Comparison of ENCODE assay signal across 32 cellular contexts in genomic region chr1:88514544-88514943, GRCh38.
"Had no signal": no experiment of that assay in that cellular context is flagged by ENCODE, and none has a peak within 500 bp of the region (broad histone marks: within the 10 kb centered on the region; RNA-seq: fewer than 3 reads in every experiment).

No MANE protein-coding gene starts in this region.

- H3K27me3 ChIP-seq: adrenal gland, ascending aorta, body of pancreas, brain microvascular endothelial cell, breast epithelium, cardiac muscle cell had no signal

- H3K9me3 ChIP-seq: adrenal gland, ascending aorta, body of pancreas, breast epithelium had no signal

- ATAC-seq: activated naive CD4-positive, alpha-beta T cell treated with anti-CD3 and anti-CD28 coated beads, Interleukin-2, amount 50 U/mL, for 72 hours; activated naive CD8-positive, alpha-beta T cell treated with anti-CD3 and anti-CD28 coated beads, Interleukin-2, amount 50 U/mL, for 24 hours; activated T-cell treated with anti-CD3 and anti-CD28 coated beads, Interleukin-2, amount 50 U/mL, for 4 hours; activated T-cell treated with anti-CD3 and anti-CD28 coated beads, Interleukin-2, amount 50 U/mL, for 72 hours; activated T-helper 17 cell treated with anti-CD3 and anti-CD28 coated beads, Interleukin-2, amount 50 U/mL, for 72 hours; body of pancreas had no signal

- DNase-seq: activated effector memory CD4-positive, alpha-beta T cell treated with anti-CD3 and anti-CD28 coated beads, Interleukin-2, amount 50 U/mL, for 16 hours; activated effector memory CD4-positive, alpha-beta T cell treated with Interleukin-2 at 50 U/mL for 16 hours; activated gamma-delta T cell; activated gamma-delta T cell treated with Interleukin-2 at 50 U/mL for 16 hours; activated naive CD4-positive, alpha-beta T cell; activated naive CD4-positive, alpha-beta T cell treated with anti-CD3 and anti-CD28 coated beads for 36 hours; activated naive CD4-positive, alpha-beta T cell treated with anti-CD3 and anti-CD28 coated beads, Interleukin-2, amount 10 ng/mL, durations not matched to agents 7 days and 5 days; activated naive CD4-positive, alpha-beta T cell treated with anti-CD3 and anti-CD28 coated beads, Interleukin-2, amount 50 U/mL, for 16 hours; activated naive CD4-positive, alpha-beta T cell treated with Interleukin-2 at 50 U/mL for 16 hours; activated naive CD8-positive, alpha-beta T cell treated with anti-CD3 and anti-CD28 coated beads for 36 hours; activated naive CD8-positive, alpha-beta T cell treated with anti-CD3 and anti-CD28 coated beads, Interleukin-2, amount 10 ng/mL, durations not matched to agents 7 days and 5 days; activated naive CD8-positive, alpha-beta T cell treated with anti-CD3 and anti-CD28 coated beads, Interleukin-2, amount 50 U/mL, for 24 hours; activated T-cell treated with anti-CD3 and anti-CD28 coated beads, Interleukin-2, amount 50 U/mL, for 1 hour; activated T-cell treated with anti-CD3 and anti-CD28 coated beads, Interleukin-2, amount 50 U/mL, for 24 hours; activated T-cell treated with anti-CD3 and anti-CD28 coated beads, Interleukin-2, amount 50 U/mL, for 4 hours; activated T-cell treated with anti-CD3 and anti-CD28 coated beads, Interleukin-2, amount 50 U/mL, for 48 hours; activated T-cell treated with anti-CD3 and anti-CD28 coated beads, Interleukin-2, amount 50 U/mL, for 72 hours; adrenal gland; amniotic stem cell; amygdala; anterior cingulate cortex; aorta; body of pancreas; brain microvascular endothelial cell; caudate nucleus; central memory CD4-positive, alpha-beta T cell; cerebellar nuclear complex had no signal

- H3K36me3 ChIP-seq: adrenal gland, ascending aorta, brain microvascular endothelial cell, breast epithelium, cardiac muscle cell had no signal

- H3K27ac ChIP-seq: adrenal gland, ascending aorta, body of pancreas, brain microvascular endothelial cell, breast epithelium, cardiac muscle cell had no signal

- H3K4me1 ChIP-seq: adrenal gland, ascending aorta, breast epithelium had no signal

- H3K4me3 ChIP-seq: adrenal gland, ascending aorta, body of pancreas, breast epithelium, cardiac muscle cell had no signal
